1 cellular context compared by ENCODE assay signal in the genomic region with DNA sequence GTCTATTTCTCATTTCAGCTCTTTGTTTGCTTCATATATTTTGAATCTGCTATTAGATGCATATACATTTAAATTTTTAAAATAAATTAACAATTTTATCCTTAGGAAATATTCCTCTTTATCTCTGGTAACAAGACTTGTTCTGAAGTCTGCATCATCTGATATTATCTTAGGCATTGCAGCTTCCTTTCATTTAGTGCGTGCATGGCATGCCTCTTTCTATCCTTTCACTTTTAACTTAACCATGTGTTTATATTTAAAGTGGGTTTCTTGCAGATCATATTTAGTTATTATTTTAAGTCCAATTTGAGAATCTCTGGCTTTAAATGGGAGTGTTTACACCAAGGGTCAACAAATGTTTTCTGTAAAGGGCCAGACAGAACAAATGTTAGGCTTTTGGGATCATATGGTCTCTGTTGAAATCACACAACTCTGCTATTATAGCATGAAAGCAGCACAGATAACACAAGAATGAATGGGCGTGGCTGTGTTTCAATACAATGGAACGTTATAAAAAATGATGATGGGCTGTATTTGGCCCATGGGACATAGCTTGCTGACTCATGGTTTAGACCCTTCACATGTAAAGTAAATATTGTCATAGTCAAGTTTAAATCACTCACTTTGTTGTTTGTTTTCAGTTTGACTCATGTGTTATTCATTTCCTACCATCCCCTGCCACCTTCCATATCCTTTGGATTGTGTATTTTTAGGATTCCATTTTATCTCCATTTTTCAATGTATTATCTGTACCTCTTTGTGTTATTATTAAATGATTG.
TF ChIP-seq lines count a peak whose summit lies in the region.

No MANE protein-coding gene starts in this region.

TF ChIP-seq in GM23338, 12 proteins besides CTCF, POLR2A, EP300 and RAD21 (continued from another document):
- TF ChIP-seq ZNF462 (CRISPR knock-in tag; IDR thresholded peaks at IDR 0.05) (no peak), ZNF331 (CRISPR knock-in tag; IDR thresholded peaks at IDR 0.05; ENCODE audit: low read depth) (no peak), CREB1 (CRISPR knock-in tag; IDR thresholded peaks at IDR 0.05; ENCODE audit: low read depth) (no peak)
